Comparison of ENCODE assay signal across 20 cellular contexts in the genomic region with DNA sequence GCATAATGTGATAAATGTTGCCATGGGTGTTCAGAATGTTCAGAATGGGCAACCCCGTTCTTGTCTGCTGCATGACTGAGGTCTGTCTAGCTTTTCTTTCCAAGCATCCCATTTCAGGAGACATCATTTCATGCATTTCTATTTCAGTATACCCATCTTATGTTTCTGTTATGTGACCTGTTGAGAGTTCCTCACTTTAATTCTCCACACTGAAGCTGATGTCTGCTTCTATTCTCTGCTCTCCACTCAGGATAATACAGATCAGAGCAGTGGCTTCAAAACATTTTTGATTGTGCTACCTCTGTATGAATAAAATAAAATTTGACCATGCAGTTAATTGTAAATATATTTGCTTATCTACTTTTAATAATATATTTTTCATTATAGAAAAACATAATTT.
DNase-seq lines count a peak whose midpoint lies in the region; ATAC-seq and TF ChIP-seq lines count a peak whose summit lies in the region.
"Had no signal": no experiment of that assay in that cellular context is flagged by ENCODE, and none has a peak within 500 bp of the region (broad histone marks: within the 10 kb centered on the region; RNA-seq: fewer than 3 reads in every experiment).

No MANE protein-coding gene starts in this region.

- no peaks in the 10 kb centered on the region for H3K9me3 Mint-ChIP-seq in neural progenitor cell
- H3K9me3 Mint-ChIP-seq: CD4-positive, alpha-beta T cell; CD8-positive, alpha-beta T cell had no signal

- peaks cover 20% of the 10 kb centered on the region for H3K4me1 ChIP-seq in left ventricle myocardium inferior
- H3K4me1 ChIP-seq in neural progenitor cell = peaks cover 6% of the 10 kb centered on the region
- peaks cover 4% of the 10 kb centered on the region for H3K4me1 ChIP-seq in psoas muscle
- H3K4me1 ChIP-seq in skeletal muscle tissue (ENCODE audit: control insufficient read depth in 3 of 3, insufficient read depth in 3 of 3, low read length in 3 of 3) = peaks cover 2 to 8% (median 3%) of the 10 kb centered on the region in 3 donors
- H3K4me1 ChIP-seq in osteoblast (ENCODE audit: insufficient read depth, low read length) = peaks cover 8% of the 10 kb centered on the region
- H3K4me1 ChIP-seq: BLaER1 treated with 17β-estradiol and CSF1 and Interleukin-3, amounts not matched to agents 10 nM and 100 nM; Caco-2 had no signal

- H3K36me3 ChIP-seq in left ventricle myocardium inferior (no peaks in the 10 kb centered on the region), neural progenitor cell (no peaks in the 10 kb centered on the region), psoas muscle (ENCODE audit: insufficient read depth in 1 of 2, low read depth in 1 of 2) (no peaks in the 10 kb centered on the region), skeletal muscle tissue (ENCODE audit: control insufficient read depth in 3 of 3, insufficient read depth in 3 of 3, low read length in 3 of 3) (no peaks in the 10 kb centered on the region), osteoblast (ENCODE audit: insufficient read depth, low read length) (no peaks in the 10 kb centered on the region)
- H3K36me3 ChIP-seq: BLaER1 treated with 17β-estradiol and CSF1 and Interleukin-3, amounts not matched to agents 10 nM and 100 nM had no signal

- H3K4me2 ChIP-seq in neural progenitor cell = no peak overlapping the region
- H3K4me2 ChIP-seq in osteoblast (ENCODE audit: insufficient read depth, low read length) = no peak overlapping the region
- H3K4me2 ChIP-seq: A549; BLaER1 treated with 17β-estradiol and CSF1 and Interleukin-3, amounts not matched to agents 10 nM and 100 nM had no signal

- H3K27ac ChIP-seq in left ventricle myocardium inferior (replicated peaks) = no peak overlapping the region
- H3K27ac ChIP-seq in neural progenitor cell = no peak overlapping the region
- peak overlapping the region; percentile 47 for H3K27ac ChIP-seq in psoas muscle
- no peak overlapping the region for H3K27ac ChIP-seq in skeletal muscle tissue (ENCODE audit: low read depth, low read length)
- H3K27ac ChIP-seq in osteoblast (ENCODE audit: low read depth, low read length) = no peak overlapping the region
- H3K27ac ChIP-seq: 22Rv1; A549; BLaER1 treated with 17β-estradiol and CSF1 and Interleukin-3, amounts not matched to agents 10 nM and 100 nM; C4-2B had no signal

- TF ChIP-seq CTCF in left ventricle myocardium inferior (IDR thresholded peaks at IDR 0.05; ENCODE audit: borderline replicate concordance) = no peak
- no peak for TF ChIP-seq CTCF in neural progenitor cell (IDR thresholded peaks at IDR 0.05)
- no peak for TF ChIP-seq CTCF in psoas muscle (IDR thresholded peaks at IDR 0.05)
- no peak for TF ChIP-seq CTCF in osteoblast (IDR thresholded peaks at IDR 0.05; ENCODE audit: extremely low read depth, low read depth, low read length)

- ATAC-seq in left ventricle myocardium superior = peak; percentile 22
- peak; percentile 64 to 81 (median 78) for ATAC-seq in psoas muscle
- ATAC-seq in GM21367 (IDR thresholded peaks at IDR 0.05; ENCODE audit: unreplicated experiment) = no peak
- no peak for ATAC-seq in HG02981 (IDR thresholded peaks at IDR 0.05; ENCODE audit: unreplicated experiment)
- ATAC-seq: A549; CD8-positive, alpha-beta T cell had no signal

- intact Hi-C loops in left ventricle myocardium superior (cut with micrococcal nuclease) (no loop called here), left ventricle myocardium inferior (cut with micrococcal nuclease) (no loop called here), psoas muscle (cut with DNase I) (no loop called here)

- H3K4me3 Mint-ChIP-seq in neural progenitor cell = no peak overlapping the region
- H3K4me3 Mint-ChIP-seq: B cell; CD4-positive, alpha-beta T cell; CD8-positive, alpha-beta T cell had no signal

- H4K20me1 ChIP-seq in neural progenitor cell (ENCODE audit: low read depth) = no peaks in the 10 kb centered on the region
- H4K20me1 ChIP-seq in osteoblast (ENCODE audit: insufficient read depth, low read length) = no peaks in the 10 kb centered on the region
- H4K20me1 ChIP-seq: BLaER1 treated with 17β-estradiol and CSF1 and Interleukin-3, amounts not matched to agents 10 nM and 100 nM had no signal

- H3F3A ChIP-seq in neural progenitor cell (ENCODE audit: low read depth) = peaks cover 4% of the 10 kb centered on the region

- DNase-seq in left ventricle myocardium superior (no peak), left ventricle myocardium inferior (no peak), neural progenitor cell (ENCODE audit: low spot score) (no peak), psoas muscle (no peak), osteoblast (ENCODE audit: insufficient read length, low spot score, missing footprints) (no peak)
- DNase-seq: AML-193; Caco-2; Calu3; CD4-positive, alpha-beta T cell; CD8-positive, alpha-beta T cell; DMS79 treated with DMSO at 0.1 percent for 48 hours; GF-D8 had no signal

- H3K79me2 ChIP-seq in neural progenitor cell (ENCODE audit: low read depth) (no peaks in the 10 kb centered on the region), osteoblast (ENCODE audit: insufficient read depth, low read length) (peaks cover 38% of the 10 kb centered on the region)

- no peaks in the 10 kb centered on the region for H3K27me3 ChIP-seq in left ventricle myocardium inferior (ENCODE audit: low read depth)
- no peaks in the 10 kb centered on the region for H3K27me3 ChIP-seq in neural progenitor cell
- no peaks in the 10 kb centered on the region for H3K27me3 ChIP-seq in psoas muscle (ENCODE audit: insufficient read depth in 3 of 3, low read length in 2 of 3)
- H3K27me3 ChIP-seq in skeletal muscle tissue (ENCODE audit: control insufficient read depth in 3 of 3, insufficient read depth in 3 of 3, low read length in 3 of 3) = no peaks in the 10 kb centered on the region
- no peaks in the 10 kb centered on the region for H3K27me3 ChIP-seq in osteoblast (ENCODE audit: insufficient read depth, low read length)
- H3K27me3 ChIP-seq: BLaER1 treated with 17β-estradiol and CSF1 and Interleukin-3, amounts not matched to agents 10 nM and 100 nM had no signal

- no peak overlapping the region for H3K27ac Mint-ChIP-seq in neural progenitor cell
- H3K27ac Mint-ChIP-seq: B cell; CD4-positive, alpha-beta T cell; CD8-positive, alpha-beta T cell had no signal

- H2AFZ ChIP-seq in neural progenitor cell (replicated peaks) (peak overlapping the region; percentile 72), osteoblast (ENCODE audit: low read length) (no peak overlapping the region)

- peaks cover 2% of the 10 kb centered on the region for H3K27me3 Mint-ChIP-seq in neural progenitor cell (ENCODE audit: insufficient read depth, low read depth)
- H3K27me3 Mint-ChIP-seq: B cell; CD4-positive, alpha-beta T cell had no signal

- no peaks in the 10 kb centered on the region for H3K36me3 Mint-ChIP-seq in neural progenitor cell
- H3K36me3 Mint-ChIP-seq: CD8-positive, alpha-beta T cell had no signal

- WGBS in psoas muscle, 3 donors = 26 to 31% (median 30%) methylated on average over 1 of the region's 1 CpG

- no peak overlapping the region for H3K9ac ChIP-seq in neural progenitor cell
- peak overlapping the region in 1 of 3 donors; percentile 10 for H3K9ac ChIP-seq in skeletal muscle tissue (ENCODE audit: low read depth in 1 of 3, low read length in 3 of 3)
- H3K9ac ChIP-seq: BLaER1 treated with 17β-estradiol and CSF1 and Interleukin-3, amounts not matched to agents 10 nM and 100 nM had no signal

- H3K9me3 ChIP-seq in left ventricle myocardium inferior (replicated peaks) (no peaks in the 10 kb centered on the region), neural progenitor cell (ENCODE audit: low read depth) (no peaks in the 10 kb centered on the region), psoas muscle (no peaks in the 10 kb centered on the region), skeletal muscle tissue (ENCODE audit: control insufficient read depth in 3 of 3, low read length in 3 of 3) (no peaks in the 10 kb centered on the region), osteoblast (ENCODE audit: low read depth, low read length) (no peaks in the 10 kb centered on the region)
- H3K9me3 ChIP-seq: A549; BLaER1 treated with 17β-estradiol and CSF1 and Interleukin-3, amounts not matched to agents 10 nM and 100 nM; Caco-2 had no signal

- peaks cover 6% of the 10 kb centered on the region for H3K4me1 Mint-ChIP-seq in neural progenitor cell

- no peak overlapping the region for H3K4me3 ChIP-seq in left ventricle myocardium inferior
- H3K4me3 ChIP-seq in neural progenitor cell = no peak overlapping the region
- H3K4me3 ChIP-seq in psoas muscle = no peak overlapping the region
- H3K4me3 ChIP-seq in skeletal muscle tissue (ENCODE audit: low read length in 3 of 3) = peak overlapping the region in 2 of 3 donors; percentile 38 to 42
- no peak overlapping the region for H3K4me3 ChIP-seq in osteoblast (ENCODE audit: insufficient read depth, low read length)
- H3K4me3 ChIP-seq: A549; BLaER1 treated with 17β-estradiol and CSF1 and Interleukin-3, amounts not matched to agents 10 nM and 100 nM had no signal

Comparison
In these comparisons a context has a peak if more than half of its experiments do, and no peak if none do; other contexts are left out.
1. ATAC-seq: peak in left ventricle myocardium superior (single experiment) and psoas muscle (4 of 4); none in GM21367 (single experiment) and HG02981 (single experiment).
2. H3K4me3 ChIP-seq: peak in skeletal muscle tissue (2 of 3); none in left ventricle myocardium inferior (single experiment), neural progenitor cell (single experiment), psoas muscle (single experiment) and osteoblast (single experiment).